ENCODE assay signal across 26 cellular contexts in genomic region chr11:92770981-92771380, GRCh38.
"Had no signal": no experiment of that assay in that cellular context is flagged by ENCODE, and none has a peak within 500 bp of the region (broad histone marks: within the 10 kb centered on the region; RNA-seq: fewer than 3 reads in every experiment).

No MANE protein-coding gene starts in this region.

- H3K27ac Mint-ChIP-seq: immature natural killer cell; memory B cell; mesothelial cell of epicardium; naive B cell; natural killer cell treated with Interleukin-12 subunit alpha and Interleukin-12 subunit beta and Interleukin-15 and Interleukin-18, amount 100 ng/mL, for 72 hours; neural progenitor cell; progenitor cell of endocrine pancreas; stimulated activated effector memory CD8-positive, alpha-beta T cell treated with anti-CD3 and anti-CD28 coated beads, Interleukin-12 subunit alpha, Interleukin-12 subunit beta, amount 100 ng/mL, for 72 hours had no signal

- H3K4me3 Mint-ChIP-seq: memory B cell; mesothelial cell of epicardium; naive B cell; natural killer cell treated with Interleukin-12 subunit alpha and Interleukin-12 subunit beta and Interleukin-15 and Interleukin-18, amount 100 ng/mL, for 72 hours; neural progenitor cell; stimulated activated effector memory CD8-positive, alpha-beta T cell treated with anti-CD3 and anti-CD28 coated beads, Interleukin-12 subunit alpha, Interleukin-12 subunit beta, amount 100 ng/mL, for 72 hours had no signal

- DNase-seq: effector CD4-positive, alpha-beta T cell; hypothalamus; immature natural killer cell; islet precursor cell; kidney glomerular epithelial cell; left colon; mucosa of descending colon; naive B cell; stimulated activated CD4-positive, alpha-beta T cell treated with anti-CD3 and anti-CD28 coated beads, Interleukin-12 subunit alpha, Interleukin-12 subunit beta, amount 100 ng/mL, for 4 hours; stimulated activated CD4-positive, alpha-beta T cell treated with anti-CD3 and anti-CD28 coated beads, Interleukin-1b, Interleukin-23, amount 100 ng/mL, for 48 hours; stimulated activated CD4-positive, alpha-beta T cell treated with anti-CD3 and anti-CD28 coated beads, Interleukin-4, amount 100 ng/mL, for 1 hour; stimulated activated naive CD4-positive, alpha-beta T cell treated with Interleukin-2 at 50 U/mL for 16 hours; transverse colon; upper lobe of right lung; uterus had no signal

- H3K4me1 Mint-ChIP-seq: memory B cell; stimulated activated effector memory CD8-positive, alpha-beta T cell treated with anti-CD3 and anti-CD28 coated beads, Interleukin-12 subunit alpha, Interleukin-12 subunit beta, amount 100 ng/mL, for 72 hours had no signal

- H3K9me3 Mint-ChIP-seq: mesothelial cell of epicardium; neural progenitor cell; stimulated activated effector memory CD8-positive, alpha-beta T cell treated with anti-CD3 and anti-CD28 coated beads, Interleukin-12 subunit alpha, Interleukin-12 subunit beta, amount 100 ng/mL, for 72 hours had no signal

- H3K4me3 ChIP-seq: dorsolateral prefrontal cortex, lung, mucosa of descending colon, neural progenitor cell, smooth muscle cell, thoracic aorta, transverse colon, upper lobe of right lung, uterus had no signal

- H3K27me3 Mint-ChIP-seq: progenitor cell of endocrine pancreas had no signal

- ATAC-seq: left colon; mucosa of descending colon; natural killer cell treated with Interleukin-12 subunit alpha and Interleukin-12 subunit beta and Interleukin-15 and Interleukin-18, amount 100 ng/mL, for 72 hours; sciatic nerve; stimulated activated effector memory CD8-positive, alpha-beta T cell treated with anti-CD3 and anti-CD28 coated beads, Interleukin-12 subunit alpha, Interleukin-12 subunit beta, amount 100 ng/mL, for 72 hours; upper lobe of right lung had no signal
